In genomic region chr3:13769422-13769821, GRCh38 we compare ENCODE assay signal across 1 cellular context.
TF ChIP-seq lines count a peak whose summit lies in the region.

No MANE protein-coding gene starts in this region.

TF ChIP-seq in K562, 482 proteins besides CTCF, POLR2A, EP300 and RAD21 (continued from another document):
- TF ChIP-seq, protein P1, sequence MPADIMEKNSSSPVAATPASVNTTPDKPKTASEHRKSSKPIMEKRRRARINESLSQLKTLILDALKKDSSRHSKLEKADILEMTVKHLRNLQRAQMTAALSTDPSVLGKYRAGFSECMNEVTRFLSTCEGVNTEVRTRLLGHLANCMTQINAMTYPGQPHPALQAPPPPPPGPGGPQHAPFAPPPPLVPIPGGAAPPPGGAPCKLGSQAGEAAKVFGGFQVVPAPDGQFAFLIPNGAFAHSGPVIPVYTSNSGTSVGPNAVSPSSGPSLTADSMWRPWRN (IDR thresholded peaks at IDR 0.05; ENCODE audit: low read depth), result no peak
- no peak for TF ChIP-seq ZNF134 (CRISPR knock-in tag; conservative IDR thresholded peaks at IDR 0.05)
- TF ChIP-seq KLF6 (CRISPR knock-in tag; IDR thresholded peaks at IDR 0.05; ENCODE audit: borderline replicate concordance), result no peak
- no peak for TF ChIP-seq MCM2 (IDR thresholded peaks at IDR 0.05; ENCODE audit: low read depth)
- TF ChIP-seq CCAR2 (IDR thresholded peaks at IDR 0.05; ENCODE audit: low read depth, low read length), result no peak
- TF ChIP-seq ZBTB1 (CRISPR knock-in tag; IDR thresholded peaks at IDR 0.05; ENCODE audit: borderline replicate concordance, low read depth), result no peak
- TF ChIP-seq ZNF408 (CRISPR knock-in tag; IDR thresholded peaks at IDR 0.05; ENCODE audit: low read depth), result no peak
- no peak for TF ChIP-seq POLR2H (tag; IDR thresholded peaks at IDR 0.05; ENCODE audit: low read depth)
TF ChIP-seq in K562: peak in this region for 0.
